4 cellular contexts compared by ENCODE assay signal in the genomic region with DNA sequence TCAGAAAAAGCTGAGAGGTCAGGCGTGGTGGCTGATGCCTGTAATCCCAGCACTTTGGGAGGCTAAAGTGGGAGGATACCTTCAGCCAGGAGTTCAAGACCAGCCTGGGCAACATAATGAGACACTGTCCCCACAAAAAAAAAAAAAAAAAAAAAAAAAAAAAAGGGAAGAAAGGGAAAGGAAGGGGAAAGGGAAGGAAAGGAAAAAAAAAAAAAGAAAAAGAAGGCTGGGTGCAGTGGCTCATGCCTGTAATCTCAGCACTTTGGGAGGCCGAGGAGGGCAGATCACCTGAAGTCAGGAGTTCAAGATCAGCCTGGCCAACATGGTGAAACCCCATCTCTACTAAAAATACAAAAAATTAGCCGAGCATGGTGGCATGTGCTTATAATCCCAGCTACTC. TPM values are rescaled to one million over a fixed set of nuclear protein-coding genes. Genes with fewer than 3 reads are reported as not detected.
A peak's percentile ranks its signal among the peaks of the same experiment; 100 is the strongest.
DNase-seq lines count a peak whose midpoint lies in the region; TF ChIP-seq lines count a peak whose summit lies in the region.
"Not testable (repeated sequence)": the region's sequence is repeated elsewhere in the genome, so short reads cannot be mapped to it uniquely, and the experiment has no call there.

No MANE protein-coding gene starts in this region.

- not testable (repeated sequence) for TF ChIP-seq CTCF in HEK293 (tag by site-specific recombination; IDR thresholded peaks at IDR 0.05); colonic mucosa (IDR thresholded peaks at IDR 0.05); endodermal cell (conservative IDR thresholded peaks at IDR 0.05); osteocyte (IDR thresholded peaks at IDR 0.05)

- not testable (repeated sequence) for H3K4me1 ChIP-seq in HEK293 (ENCODE audit: control insufficient read depth, insufficient read depth, low read length); colonic mucosa; endodermal cell (ENCODE audit: control insufficient read depth, insufficient read depth, low read length)

- WGBS in endodermal cell (ENCODE audit: insufficient coverage in 1 of 2, insufficient read length in 1 of 2), 2 experiments: 88 to 100% methylated on average over 1 to 3 of the region's 3 CpGs

- CTCF ChIA-PET in HEK293 (lab: Yijun Ruan, JAX): interaction anchor here (2.4 kb wide), 1 partner anchor 12 kb away, joined by 14 read pairs; no protein-coding TSS in a partner anchor

- intact Hi-C loops in colonic mucosa (cut with DNase I): not testable (repeated sequence)

- H3K4me1 Mint-ChIP-seq in endodermal cell; osteocyte (ENCODE audit: unreplicated experiment): not testable (repeated sequence)

- not testable (repeated sequence) for H3K36me3 Mint-ChIP-seq in endodermal cell (ENCODE audit: low read depth)
- peaks cover 10% of the 10 kb centered on the region for H3K36me3 Mint-ChIP-seq in osteocyte (ENCODE audit: unreplicated experiment)

- not testable (repeated sequence) for H3K4me3 ChIP-seq in HEK293 (ENCODE audit: low read depth, low read length); colonic mucosa; endodermal cell (ENCODE audit: low read length)

- H3K4me3 Mint-ChIP-seq in endodermal cell; osteocyte (ENCODE audit: unreplicated experiment): not testable (repeated sequence)

- POLR2A ChIA-PET in HEK293 (lab: Yijun Ruan, JAX): interaction anchor here (0.6 to 0.7 kb wide), 2 partner anchors 15 to 106 kb away, joined by 4 to 6 read pairs; no protein-coding TSS in a partner anchor

- H3K27ac Mint-ChIP-seq in endodermal cell; osteocyte (ENCODE audit: unreplicated experiment): not testable (repeated sequence)

- not testable (repeated sequence) for H3K27ac ChIP-seq in HEK293 (ENCODE audit: extremely low read depth, low read depth, low read length); colonic mucosa; endodermal cell (ENCODE audit: low read depth, low read length)

- H3K9me3 ChIP-seq in HEK293 (ENCODE audit: control insufficient read depth, insufficient read depth, low read depth, low read length); colonic mucosa; endodermal cell (ENCODE audit: control insufficient read depth, low read length): not testable (repeated sequence)

- DNase-seq in colonic mucosa: peak; percentile 2
- peak; percentile 21 for DNase-seq in endodermal cell
- peak; percentile 10 for DNase-seq in osteocyte (ENCODE audit: extremely low spot score, unreplicated experiment)

- not testable (repeated sequence) for H3K9ac ChIP-seq in colonic mucosa (ENCODE audit: low read depth in 2 of 2, low read length in 2 of 2); endodermal cell (ENCODE audit: extremely low read depth, low read length, poor library complexity, severe bottlenecking)

- H3K9me3 Mint-ChIP-seq in endodermal cell; osteocyte (ENCODE audit: unreplicated experiment): not testable (repeated sequence)

- H3K36me3 ChIP-seq in HEK293 (ENCODE audit: control insufficient read depth in 2 of 2, insufficient read depth in 1 of 2, low read length in 2 of 2) (peaks cover 10 to 22% of the 10 kb centered on the region in 2 experiments; a peak in 2 of 3 replicates), endodermal cell (ENCODE audit: control insufficient read depth, insufficient read depth, low read length) (peaks cover 11% of the 10 kb centered on the region)
- H3K36me3 ChIP-seq in colonic mucosa: not testable (repeated sequence)

- H3K27me3 Mint-ChIP-seq in endodermal cell (ENCODE audit: insufficient read depth); osteocyte (ENCODE audit: unreplicated experiment): not testable (repeated sequence)

- H3K27me3 ChIP-seq in colonic mucosa; endodermal cell (ENCODE audit: control insufficient read depth, insufficient read depth, low read length, poor library complexity, severe bottlenecking): not testable (repeated sequence)

TF ChIP-seq in HEK293, 187 proteins besides CTCF, POLR2A, EP300 and RAD21:
- peak; percentile 96 for TF ChIP-seq PRDM1 (tag by site-specific recombination; IDR thresholded peaks at IDR 0.05)

RNA-seq across cellular contexts. Expression of gene SAR1B, which starts 32.8 kb away (rescaled TPM):
- 100 to 1,000 TPM in 1 of 2 donors, 10 to 100 TPM in 1; 85.0 to 106 TPM for total RNA-seq in colonic mucosa
- total RNA-seq in endodermal cell: 10 to 100 TPM; 18.4 to 24.2 TPM
- polyA plus RNA-seq in endodermal cell (2013, experiment 1 of 2): 25.4 TPM
- 27.4 TPM for polyA plus RNA-seq in endodermal cell (2013, experiment 2 of 2)
- 70.6 and 75.0 TPM in 2 replicates for total RNA-seq in osteocyte

RNA-seq across cellular contexts. Expression of gene SEC24A, which starts 48.8 kb away (rescaled TPM):
- total RNA-seq in colonic mucosa (10 to 100 TPM; 29.9 to 45.4 TPM), endodermal cell (10 to 100 TPM; 26.5 to 32.1 TPM), osteocyte (37.2 and 38.9 TPM in 2 replicates)
- polyA plus RNA-seq in endodermal cell (2013, experiment 1 of 2): 22.1 TPM
- 22.1 TPM for polyA plus RNA-seq in endodermal cell (2013, experiment 2 of 2)
